8 cellular contexts compared by ENCODE assay signal in genomic region chr2:201118957-201119848, GRCh38. TPM values are rescaled to one million over a fixed set of nuclear protein-coding genes. Genes with fewer than 3 reads are reported as not detected.
DNase-seq lines count a peak whose midpoint lies in the region; ATAC-seq and TF ChIP-seq lines count a peak whose summit lies in the region.

No MANE protein-coding gene starts in this region.

- no peaks in the 10 kb centered on the region for H3K27me3 ChIP-seq in effector memory CD4-positive, alpha-beta T cell (replicated peaks; ENCODE audit: control insufficient read depth, insufficient read depth, low read length, poor library complexity, severe bottlenecking)
- no peaks in the 10 kb centered on the region for H3K27me3 ChIP-seq in muscle layer of colon (ENCODE audit: control insufficient read depth in 1 of 2, insufficient read depth in 2 of 2, low read length in 2 of 2)

- no peak for TF ChIP-seq CTCF in HEK293 (tag by site-specific recombination; IDR thresholded peaks at IDR 0.05)

- no peaks in the 10 kb centered on the region for H3K9me3 ChIP-seq in HEK293 (ENCODE audit: control insufficient read depth, insufficient read depth, low read depth, low read length)
- no peaks in the 10 kb centered on the region for H3K9me3 ChIP-seq in effector memory CD4-positive, alpha-beta T cell (ENCODE audit: control insufficient read depth, low read length)
- H3K9me3 ChIP-seq in muscle layer of colon (ENCODE audit: low read length): no peaks in the 10 kb centered on the region

- CTCF ChIA-PET in HEK293 (lab: Yijun Ruan, JAX): interaction anchor here (0.6 to 4.1 kb wide), 5 partner anchors 39 to 413 kb away, joined by 3 to 25 read pairs (median 10); no protein-coding TSS in a partner anchor

- POLR2A ChIA-PET in HEK293 (lab: Yijun Ruan, JAX): interaction anchor here (0.7 to 1.5 kb wide), 6 partner anchors 8 to 255 kb away, joined by 3 to 4 read pairs (median 3); partner anchors contain the start of genes CLK1, NIF3L1 and PPIL3

- peak; percentile 62 for DNase-seq in Daoy (ENCODE audit: low read depth)
- peak; percentile 57 for DNase-seq in SK-MEL-5 (ENCODE audit: low read depth, low spot score)
- no peak for DNase-seq in effector memory CD4-positive, alpha-beta T cell
- DNase-seq in glomerular visceral epithelial cell (ENCODE audit: extremely low spot score): no peak
- DNase-seq in retina: no peak

- H3K4me1 ChIP-seq in HEK293 (ENCODE audit: control insufficient read depth, insufficient read depth, low read length): peaks cover 5% of the 10 kb centered on the region; the same call in 1 of the 2 replicates
- peaks cover 52% of the 10 kb centered on the region for H3K4me1 ChIP-seq in effector memory CD4-positive, alpha-beta T cell (ENCODE audit: control insufficient read depth, insufficient read depth, low read length, poor library complexity, severe bottlenecking)
- peaks cover 23% of the 10 kb centered on the region for H3K4me1 ChIP-seq in muscle layer of colon (ENCODE audit: insufficient read depth, low read length)

- H3K36me3 ChIP-seq in HEK293 (ENCODE audit: control insufficient read depth in 2 of 2, insufficient read depth in 1 of 2, low read length in 2 of 2): no peaks in the 10 kb centered on the region
- no peaks in the 10 kb centered on the region for H3K36me3 ChIP-seq in effector memory CD4-positive, alpha-beta T cell (ENCODE audit: control insufficient read depth, insufficient read depth, low read length)
- no peaks in the 10 kb centered on the region for H3K36me3 ChIP-seq in muscle layer of colon (ENCODE audit: insufficient read depth, low read length)

- H3K9ac ChIP-seq in muscle layer of colon (ENCODE audit: low read length): peak overlapping the region; percentile 88

- no peak for ATAC-seq in HG03097 (IDR thresholded peaks at IDR 0.05; ENCODE audit: low FRiP score, unreplicated experiment)

- H3K4me3 ChIP-seq in HEK293 (ENCODE audit: low read depth, low read length) (peak overlapping the region; percentile 40), muscle layer of colon (ENCODE audit: low read depth in 1 of 2, low read length in 2 of 2) (peak overlapping the region; percentile 72 to 79)
- H3K4me3 ChIP-seq in effector memory CD4-positive, alpha-beta T cell (ENCODE audit: insufficient read depth, low read depth, low read length, poor library complexity, severe bottlenecking): peak overlapping the region; percentile 87

- peak overlapping the region; percentile 95 for H3K27ac ChIP-seq in HEK293 (ENCODE audit: extremely low read depth, low read depth, low read length)
- peak overlapping the region; percentile 94 for H3K27ac ChIP-seq in effector memory CD4-positive, alpha-beta T cell (ENCODE audit: insufficient read depth, low read length, poor library complexity, severe bottlenecking)
- peak overlapping the region; percentile 92 for H3K27ac ChIP-seq in muscle layer of colon (ENCODE audit: low read depth, low read length)

- in situ Hi-C loops in SK-MEL-5 (cut with HindIII; ENCODE audit: low pct_unique_long_range_greater_than_20kb, low sequenced_read_pairs): no loop called here

TF ChIP-seq in HEK293, 187 proteins besides CTCF, POLR2A, EP300 and RAD21 (continues in another document):
- TF ChIP-seq SCRT2 (tag by site-specific recombination; IDR thresholded peaks at IDR 0.05): peak; percentile 7; the same call in 1 of the 2 replicates
- TF ChIP-seq ZBTB20 (tag by site-specific recombination; IDR thresholded peaks at IDR 0.05): peak; percentile 15; the same call in 1 of the 2 replicates
- TF ChIP-seq ZNF704 (tag by site-specific recombination; IDR thresholded peaks at IDR 0.05): no peak
- TF ChIP-seq ZNF26 (tag by site-specific recombination; IDR thresholded peaks at IDR 0.05): no peak
- no peak; the same call in 1 of the 2 replicates for TF ChIP-seq ZNF394 (tag by site-specific recombination; IDR thresholded peaks at IDR 0.05; ENCODE audit: borderline replicate concordance)
- no peak for TF ChIP-seq ZNF623 (tag by site-specific recombination; IDR thresholded peaks at IDR 0.05)
- no peak for TF ChIP-seq ZNF791 (tag by site-specific recombination; IDR thresholded peaks at IDR 0.05)
- TF ChIP-seq ZNF514 (tag by site-specific recombination; IDR thresholded peaks at IDR 0.05): no peak
- TF ChIP-seq ZNF596 (tag by site-specific recombination; IDR thresholded peaks at IDR 0.05): no peak
- TF ChIP-seq YY2 (tag by site-specific recombination; IDR thresholded peaks at IDR 0.05): no peak
- TF ChIP-seq ZNF341 (tag by site-specific recombination; IDR thresholded peaks at IDR 0.05; ENCODE audit: low read depth): no peak
- peak; percentile 56; the same call in 1 of the 2 replicates for TF ChIP-seq PRDM1 (tag by site-specific recombination; IDR thresholded peaks at IDR 0.05)
- no peak for TF ChIP-seq ZNF629 (tag by site-specific recombination; IDR thresholded peaks at IDR 0.05)
- TF ChIP-seq SETDB1 (IDR thresholded peaks at IDR 0.05; ENCODE audit: insufficient read length, low read length): no peak
- TF ChIP-seq TSHZ1 (tag by site-specific recombination; IDR thresholded peaks at IDR 0.05; ENCODE audit: borderline replicate concordance): no peak

RNA-seq across cellular contexts. Expression of gene CFLAR, which starts 3.2 kb away (rescaled TPM):
- total RNA-seq in Daoy (2014; rRNA removed; shearing (Covaris generic)): 25.1 and 26.3 TPM in 2 replicates
- total RNA-seq in SK-MEL-5 (2014; rRNA removed; shearing (Covaris generic)): 35.2 and 38.5 TPM in 2 replicates
- polyA plus RNA-seq in SK-MEL-5 (2015; cell fraction: cytosol; rRNA removed): 23.7 and 27.6 TPM in 2 replicates
- polyA plus RNA-seq in SK-MEL-5 (2015; cell fraction: nucleus; rRNA removed): 47.4 and 63.3 TPM in 2 replicates

RNA-seq across cellular contexts. Expression of gene NDUFB3, which starts 47.4 kb away (rescaled TPM):
- 180 and 303 TPM in 2 replicates for total RNA-seq in Daoy (2014; rRNA removed; shearing (Covaris generic))
- total RNA-seq in SK-MEL-5 (2014; rRNA removed; shearing (Covaris generic)): 161 and 184 TPM in 2 replicates
- 74.2 and 96.5 TPM in 2 replicates for polyA plus RNA-seq in SK-MEL-5 (2015; cell fraction: cytosol; rRNA removed)
- polyA plus RNA-seq in SK-MEL-5 (2015; cell fraction: nucleus; rRNA removed): 9.8 and 17.3 TPM in 2 replicates

RNA-seq across cellular contexts. Expression of gene HYCC2, which starts 47.7 kb away (rescaled TPM):
- 4.5 and 12.3 TPM in 2 replicates for total RNA-seq in Daoy (2014; rRNA removed; shearing (Covaris generic))
- 8.7 and 8.8 TPM in 2 replicates for total RNA-seq in SK-MEL-5 (2014; rRNA removed; shearing (Covaris generic))
- polyA plus RNA-seq in SK-MEL-5 (2015; cell fraction: cytosol; rRNA removed): 4.9 and 7.0 TPM in 2 replicates
- polyA plus RNA-seq in SK-MEL-5 (2015; cell fraction: nucleus; rRNA removed): 8.4 and 13.3 TPM in 2 replicates

Comparison
In these comparisons a context has a peak if more than half of its experiments do, and no peak if none do; other contexts are left out.
1. DNase-seq: peak in Daoy (single experiment) and SK-MEL-5 (single experiment); none in effector memory CD4-positive, alpha-beta T cell (0 of 3), glomerular visceral epithelial cell (single experiment) and retina (single experiment).
2. Peak in every context shown above with its lines, with median percentiles within 50 percentile points of each other: H3K27ac ChIP-seq and H3K4me3 ChIP-seq.